In genomic region chr12:4320859-4321701, GRCh38 we compare ENCODE assay signal across 8 cellular contexts. TPM values are rescaled to one million over a fixed set of nuclear protein-coding genes. Genes with fewer than 3 reads are reported as not detected.
DNase-seq lines count a peak whose midpoint lies in the region; ATAC-seq and TF ChIP-seq lines count a peak whose summit lies in the region.

A gene with protein sequence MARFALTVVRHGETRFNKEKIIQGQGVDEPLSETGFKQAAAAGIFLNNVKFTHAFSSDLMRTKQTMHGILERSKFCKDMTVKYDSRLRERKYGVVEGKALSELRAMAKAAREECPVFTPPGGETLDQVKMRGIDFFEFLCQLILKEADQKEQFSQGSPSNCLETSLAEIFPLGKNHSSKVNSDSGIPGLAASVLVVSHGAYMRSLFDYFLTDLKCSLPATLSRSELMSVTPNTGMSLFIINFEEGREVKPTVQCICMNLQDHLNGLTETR (plus strand): TSS chr12:4321213. CDS start chr12:4321272, 59 bp downstream.

- H3K4me3 ChIP-seq in AG09309 (ENCODE audit: control insufficient read depth, low read depth, low read length) (peak within 1 kb of the TSS; percentile 72), spleen (peak within 1 kb of the TSS; percentile 61 to 93 (median 83))

- H3K4me1 ChIP-seq in spleen: peaks cover 16 to 48% (median 32%) of the 10 kb centered on the region in 6 donors

- no peaks in the 10 kb centered on the region for H3K27me3 ChIP-seq in spleen (replicated peaks in 1 of 7)

- 0% methylated on average over 23 to 76 of the region's 76 CpGs for WGBS in spleen, 5 donors

- peak within 1 kb of the TSS; percentile 50 to 94 (median 92) for H3K27ac ChIP-seq in spleen

- peak in 2 of 3 donors; percentile 58 to 59 for TF ChIP-seq POLR2A in spleen (IDR thresholded peaks at IDR 0.05)

- intact Hi-C loops in spleen (cut with DNase I; ENCODE audit: low total_unique reads): no loop called here

- DNase-seq in AG09309 (ENCODE audit: low read depth) (peak; percentile 48), NCI-H345 (lab: John Stamatoyannopoulos, UW) (peak; percentile 96), inferior parietal cortex (ENCODE audit: extremely low spot score) (peak; percentile 90), spleen (peak; percentile 99)
- DNase-seq in activated CD4-positive, CD25-positive, alpha-beta regulatory T cell (lab: John Stamatoyannopoulos, UW): peak; percentile 75 to 90 (median 85)
- DNase-seq in central memory CD4-positive, alpha-beta T cell: peak; percentile 93

- H3K36me3 ChIP-seq in spleen: peaks cover 0 to 20% (median 3%) of the 10 kb centered on the region in 6 donors

- ATAC-seq in GM19025 (IDR thresholded peaks at IDR 0.05; ENCODE audit: low read depth, unreplicated experiment) (peak; percentile 97), HG03280 (IDR thresholded peaks at IDR 0.05; ENCODE audit: unreplicated experiment) (peak; percentile 97)

- no peaks in the 10 kb centered on the region for H3K9me3 ChIP-seq in spleen

- no peak for TF ChIP-seq CTCF in AG09309 (IDR thresholded peaks at IDR 0.05; ENCODE audit: control insufficient read depth, insufficient read depth, low read depth, low read length, missing control alignments)
- TF ChIP-seq CTCF in spleen (IDR thresholded peaks at IDR 0.05 in 8 of 11, conservative IDR thresholded peaks at IDR 0.05 in 3 of 11): peak in 4 of 11 experiments; percentile 12 to 40 (median 21)

RNA-seq across cellular contexts. Expression of the gene that starts here (rescaled TPM):
- 10 to 100 TPM in 6 of 7 donors, 1 to 10 TPM in 1; 7.1 to 16.7 (median 12.6) TPM for total RNA-seq in spleen
- polyA plus RNA-seq in spleen: 1 to 10 TPM; 4.5 to 9.0 (median 5.1) TPM

Comparison
In these comparisons a context has a peak if more than half of its experiments do, and no peak if none do; other contexts are left out.
1. Peak in every context shown above with its lines: DNase-seq, ATAC-seq, H3K4me3 ChIP-seq and H3K27ac ChIP-seq.
2. DNase-seq: peak in every context shown above with its lines; median percentile 99 in spleen; 96 in NCI-H345; 93 in central memory CD4-positive, alpha-beta T cell; 90 in inferior parietal cortex; 85 in activated CD4-positive, CD25-positive, alpha-beta regulatory T cell; 48 in AG09309.